In the genomic region with DNA sequence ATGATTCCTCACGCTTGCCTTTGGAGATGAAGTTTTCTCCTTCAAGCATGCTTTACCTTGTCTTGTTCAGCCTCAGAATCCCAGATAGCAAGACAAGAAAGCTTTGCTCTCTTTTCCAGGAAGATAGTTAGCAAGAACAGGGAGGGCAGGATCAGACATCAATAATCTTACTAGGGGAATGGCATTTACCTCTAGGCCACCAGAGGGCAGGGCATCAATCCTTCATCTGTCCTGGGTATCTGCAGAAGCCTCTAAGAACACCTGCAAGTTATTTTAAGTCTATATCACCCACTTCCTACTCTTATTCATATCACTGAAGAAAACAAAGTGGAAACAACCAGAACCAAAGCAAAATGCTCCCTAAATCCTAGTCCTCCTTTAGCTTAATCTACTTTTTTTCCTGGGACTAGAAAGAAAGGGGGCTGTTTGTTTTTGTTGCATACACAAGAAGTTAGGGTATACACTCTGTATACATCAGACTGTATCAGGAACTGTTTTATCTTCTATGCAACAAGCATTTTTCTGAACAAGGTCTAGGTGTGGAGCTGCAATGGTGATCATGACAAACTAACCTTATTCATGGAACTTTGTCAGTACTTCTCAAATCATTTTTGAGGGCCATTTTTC, we compare ENCODE assay signal across 10 cellular contexts.
DNase-seq lines count a peak whose midpoint lies in the region; ATAC-seq, FAIRE-seq and TF ChIP-seq lines count a peak whose summit lies in the region.
"Had no signal": no experiment of that assay in that cellular context is flagged by ENCODE, and none has a peak within 500 bp of the region (broad histone marks: within the 10 kb centered on the region; RNA-seq: fewer than 3 reads in every experiment).

No MANE protein-coding gene starts in this region.

- H3K36me3 ChIP-seq in SJCRH30 (no peaks in the 10 kb centered on the region), keratinocyte (ENCODE audit: control insufficient read depth in 2 of 2, extremely low read depth in 1 of 2, insufficient read depth in 2 of 2, low read length in 2 of 2) (no peaks in the 10 kb centered on the region), upper lobe of left lung (no peaks in the 10 kb centered on the region)

- H2AFZ ChIP-seq in keratinocyte (ENCODE audit: control insufficient read depth, low read length), result no peak overlapping the region

- no peaks in the 10 kb centered on the region for H3K36me3 Mint-ChIP-seq in T-helper 17 cell (ENCODE audit: low read depth)
- H3K36me3 Mint-ChIP-seq: activated naive CD8-positive, alpha-beta T cell had no signal

- no peaks in the 10 kb centered on the region for H3K4me1 Mint-ChIP-seq in T-helper 17 cell

- WGBS in upper lobe of left lung, 2 donors, result 70 to 76% methylated on average over 1 of the region's 1 CpG

- no peak overlapping the region for H3K4me3 ChIP-seq in HL-60 (replicated peaks; ENCODE audit: insufficient read depth, low read length)
- no peak overlapping the region for H3K4me3 ChIP-seq in SJCRH30
- H3K4me3 ChIP-seq in keratinocyte (ENCODE audit: control insufficient read depth in 2 of 3, extremely low read depth in 1 of 3, insufficient read depth in 2 of 3, low read depth in 1 of 3, low read length in 3 of 3), result no peak overlapping the region
- H3K4me3 ChIP-seq in upper lobe of left lung, result no peak overlapping the region

- in situ Hi-C loops in ACHN (cut with HindIII; ENCODE audit: low pct_ligation_motif_present, low pct_unique_long_range_greater_than_20kb, low sequenced_read_pairs), result no loop called here

- H3K27me3 Mint-ChIP-seq in T-helper 17 cell, result no peaks in the 10 kb centered on the region
- H3K27me3 Mint-ChIP-seq: activated naive CD8-positive, alpha-beta T cell had no signal

- H3K9me1 ChIP-seq in keratinocyte (ENCODE audit: control insufficient read depth, extremely low read depth, insufficient read depth, low read length), result no peaks in the 10 kb centered on the region

- no peak overlapping the region for H3K27ac Mint-ChIP-seq in T-helper 17 cell
- H3K27ac Mint-ChIP-seq: activated naive CD8-positive, alpha-beta T cell had no signal

- H3K4me2 ChIP-seq in keratinocyte (ENCODE audit: control insufficient read depth, extremely low read depth, insufficient read depth, low read depth, low read length), result no peak overlapping the region

- H3K27me3 ChIP-seq in HL-60 (ENCODE audit: insufficient read depth, poor library complexity, severe bottlenecking), result no peaks in the 10 kb centered on the region
- no peaks in the 10 kb centered on the region for H3K27me3 ChIP-seq in SJCRH30
- H3K27me3 ChIP-seq in keratinocyte (ENCODE audit: control insufficient read depth, extremely low read depth, insufficient read depth, low read length), result no peaks in the 10 kb centered on the region
- no peaks in the 10 kb centered on the region for H3K27me3 ChIP-seq in upper lobe of left lung

- no peaks in the 10 kb centered on the region for H3K79me2 ChIP-seq in keratinocyte (ENCODE audit: control insufficient read depth, insufficient read depth, low read length)

- H4K20me1 ChIP-seq in keratinocyte (ENCODE audit: control insufficient read depth, extremely low read depth, insufficient read depth, low read length), result no peaks in the 10 kb centered on the region

- peak; percentile 39 for TF ChIP-seq CTCF in HL-60 (IDR thresholded peaks at IDR 0.05; ENCODE audit: insufficient read depth, low read length)
- peak in 2 of 3 experiments; percentile 36 to 37 for TF ChIP-seq CTCF in keratinocyte (optimal IDR thresholded peaks at IDR 0.05 in 1 of 3, IDR thresholded peaks at IDR 0.05 in 1 of 3, conservative IDR thresholded peaks at IDR 0.05 in 1 of 3; ENCODE audit: extremely low read depth in 1 of 3, insufficient read depth in 2 of 3, low read length in 3 of 3)
- TF ChIP-seq CTCF in upper lobe of left lung (IDR thresholded peaks at IDR 0.05), result peak in 3 of 6 experiments; percentile 26 to 39 (median 37)

- dilution Hi-C loops in keratinocyte (cut with MboI; ENCODE audit: extremely low pct_ligation_motif_present, low sequenced_read_pairs), result no loop called here

- H3K9me3 ChIP-seq in SJCRH30 (replicated peaks) (no peaks in the 10 kb centered on the region), keratinocyte (ENCODE audit: control insufficient read depth, low read depth, low read length) (no peaks in the 10 kb centered on the region), T-helper 17 cell (ENCODE audit: control insufficient read depth, low read length, poor library complexity, severe bottlenecking) (no peaks in the 10 kb centered on the region), upper lobe of left lung (no peaks in the 10 kb centered on the region)

- DNase-seq in ACHN (peak; percentile 32), HL-60 (ENCODE audit: low read depth in 1 of 2, low spot score in 1 of 2) (peak in 1 of 2 experiments; percentile 3), SJCRH30 (peak; percentile 21 to 70), keratinocyte (ENCODE audit: low read depth, low spot score) (no peak), T-helper 17 cell (no peak), upper lobe of left lung (no peak)
- DNase-seq in activated effector memory CD4-positive, alpha-beta T cell treated with anti-CD3 and anti-CD28 coated beads, Interleukin-2, amount 50 U/mL, for 16 hours, result no peak

- TF ChIP-seq POLR2A in upper lobe of left lung (IDR thresholded peaks at IDR 0.05), result no peak

- H3K27ac ChIP-seq in HL-60 (replicated peaks) (no peak overlapping the region), SJCRH30 (no peak overlapping the region), keratinocyte (ENCODE audit: control insufficient read depth, insufficient read depth, low read length) (no peak overlapping the region), upper lobe of left lung (no peak overlapping the region)

- H3K9ac ChIP-seq in keratinocyte (ENCODE audit: control insufficient read depth, extremely low read depth, insufficient read depth, low read length), result no peak overlapping the region

- H3K4me3 Mint-ChIP-seq in T-helper 17 cell, result no peak overlapping the region
- H3K4me3 Mint-ChIP-seq: activated naive CD8-positive, alpha-beta T cell had no signal

- H3K4me1 ChIP-seq in SJCRH30 (0 out of 2 replicates have a peak, but pooled peaks cover 8% of the 10 kb centered on the region), keratinocyte (ENCODE audit: control insufficient read depth, extremely low read depth, insufficient read depth, low read length) (no peaks in the 10 kb centered on the region), upper lobe of left lung (no peaks in the 10 kb centered on the region)

- no peak for FAIRE-seq in keratinocyte (lab: Jason Lieb, UNC)
- FAIRE-seq: GM18507 had no signal

- no peak for TF ChIP-seq EP300 in upper lobe of left lung (IDR thresholded peaks at IDR 0.05)

- ATAC-seq in GM18868 (IDR thresholded peaks at IDR 0.05; ENCODE audit: unreplicated experiment), result peak; percentile 95
- no peak for ATAC-seq in T-helper 17 cell
- no peak for ATAC-seq in upper lobe of left lung (ENCODE audit: low FRiP score in 2 of 2)

Comparison
In these comparisons a context has a peak if more than half of its experiments do, and no peak if none do; other contexts are left out.
1. DNase-seq: peak in ACHN (single experiment) and SJCRH30 (2 of 2); none in keratinocyte (single experiment), T-helper 17 cell (0 of 3), upper lobe of left lung (0 of 2) and activated effector memory CD4-positive, alpha-beta T cell treated with anti-CD3 and anti-CD28 coated beads, Interleukin-2, amount 50 U/mL, for 16 hours (single experiment).